ENCODE assay signal across 19 cellular contexts in genomic region chr10:30873408-30873807, GRCh38.
"Had no signal": no experiment of that assay in that cellular context is flagged by ENCODE, and none has a peak within 500 bp of the region (broad histone marks: within the 10 kb centered on the region; RNA-seq: fewer than 3 reads in every experiment).

No MANE protein-coding gene starts in this region.

- H3K27me3 ChIP-seq: dorsolateral prefrontal cortex, heart right ventricle, right lobe of liver, stomach, testis, upper lobe of left lung had no signal

- H3K9me3 ChIP-seq: heart right ventricle, prostate gland, right lobe of liver, stomach, testis, upper lobe of left lung had no signal

- H3K36me3 ChIP-seq: prostate gland, right lobe of liver had no signal

- H3K4me3 ChIP-seq: dorsolateral prefrontal cortex, heart right ventricle, prostate gland, right lobe of liver, smooth muscle cell, stomach, testis, upper lobe of left lung had no signal

- H3K27ac ChIP-seq: dorsolateral prefrontal cortex, heart right ventricle, prostate gland, right lobe of liver, stomach, testis, upper lobe of left lung had no signal

- H3K4me1 ChIP-seq: heart right ventricle, prostate gland, right lobe of liver, stomach, upper lobe of left lung had no signal

- ATAC-seq: activated CD8-positive, alpha-beta memory T cell treated with anti-CD3 and anti-CD28 coated beads, Interleukin-2, amount 10 ng/mL, durations not matched to agents 7 days and 5 days; heart right ventricle; naive thymus-derived CD8-positive, alpha-beta T cell; right lobe of liver; stimulated activated effector memory CD8-positive, alpha-beta T cell treated with anti-CD3 and anti-CD28 coated beads, Interleukin-12 subunit alpha, Interleukin-12 subunit beta, amount 100 ng/mL, for 72 hours had no signal

- DNase-seq: activated CD4-positive, alpha-beta memory T cell treated with anti-CD3 and anti-CD28 coated beads, Interleukin-2, amount 10 ng/mL, durations not matched to agents 7 days and 5 days; activated CD4-positive, alpha-beta T cell treated with anti-CD3 and anti-CD28 coated beads for 48 hours; activated CD4-positive, CD25-positive, alpha-beta regulatory T cell; activated CD8-positive, alpha-beta memory T cell treated with anti-CD3 and anti-CD28 coated beads, Interleukin-2, amount 10 ng/mL, durations not matched to agents 7 days and 5 days; dorsolateral prefrontal cortex; heart right ventricle; immature natural killer cell; mesendoderm; naive thymus-derived CD8-positive, alpha-beta T cell; right lobe of liver; stimulated activated CD4-positive, alpha-beta T cell treated with anti-CD3 and anti-CD28 coated beads, Interleukin-4, amount 100 ng/mL, for 1 hour; stomach; T-helper 1 cell; T-helper 9 cell; testis; upper lobe of left lung had no signal
